ENCODE assay signal across 21 cellular contexts in the genomic region with DNA sequence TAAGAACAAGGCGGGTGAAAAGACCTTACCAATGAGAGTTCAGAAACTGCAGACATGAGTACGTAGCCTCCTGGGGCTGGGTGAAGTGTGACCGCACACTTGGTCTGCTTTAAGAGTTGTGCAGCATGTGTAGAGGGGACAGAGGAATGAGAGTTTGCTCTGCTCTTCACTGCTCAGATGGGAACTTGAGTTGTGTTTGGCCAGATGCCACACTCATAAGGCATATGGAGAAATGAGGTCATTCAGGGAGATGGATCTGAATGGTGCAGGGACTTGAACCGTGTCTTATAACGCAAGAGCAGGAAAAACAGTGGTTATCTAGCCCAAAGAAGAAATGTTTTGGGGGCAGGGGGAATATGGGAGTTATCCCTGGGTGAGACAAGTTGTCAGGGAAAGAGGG.
DNase-seq lines count a peak whose midpoint lies in the region; TF ChIP-seq lines count a peak whose summit lies in the region.
"Had no signal": no experiment of that assay in that cellular context is flagged by ENCODE, and none has a peak within 500 bp of the region (broad histone marks: within the 10 kb centered on the region; RNA-seq: fewer than 3 reads in every experiment).

No MANE protein-coding gene starts in this region.

- H3K36me3 ChIP-seq in A673 (ENCODE audit: insufficient read depth, low read length, poor library complexity, severe bottlenecking) (no peaks in the 10 kb centered on the region), brain microvascular endothelial cell (replicated peaks) (no peaks in the 10 kb centered on the region), kidney epithelial cell (ENCODE audit: control insufficient read depth, insufficient read depth, low read length) (no peaks in the 10 kb centered on the region)
- H3K36me3 ChIP-seq: MG63, uterus had no signal

- no peaks in the 10 kb centered on the region for H3K9me3 ChIP-seq in A673 (ENCODE audit: low read depth, low read length, poor library complexity, severe bottlenecking)
- H3K9me3 ChIP-seq: MG63, uterus had no signal

- H3K27ac ChIP-seq in A673 (ENCODE audit: low read depth, low read length, poor library complexity, severe bottlenecking) (no peak overlapping the region), brain microvascular endothelial cell (peak overlapping the region; percentile 57)
- H3K27ac ChIP-seq: HL-60, uterus had no signal

- H3K27me3 ChIP-seq in A673 (replicated peaks; ENCODE audit: insufficient read depth, low read depth, low read length, poor library complexity), result no peaks in the 10 kb centered on the region
- H3K27me3 ChIP-seq in brain microvascular endothelial cell (replicated peaks), result no peaks in the 10 kb centered on the region
- no peaks in the 10 kb centered on the region for H3K27me3 ChIP-seq in kidney epithelial cell (ENCODE audit: control insufficient read depth, insufficient read depth, low read length)
- H3K27me3 ChIP-seq: MG63, uterus had no signal

- intact Hi-C loops in A673 (cut with micrococcal nuclease; ENCODE audit: unreplicated experiment), result no loop called here

- BruUV-seq in A673 (replicated peaks; lab: Mats Ljungman, UMichigan), result no TSS peak

- H3K4me1 ChIP-seq in A673 (ENCODE audit: insufficient read depth, low read length, poor library complexity, severe bottlenecking), result peaks cover 13% of the 10 kb centered on the region
- H3K4me1 ChIP-seq: uterus had no signal

- CTCF ChIA-PET in A673 (lab: Charles Lee), result no interaction called here

- in situ Hi-C loops in brain microvascular endothelial cell (cut with HindIII; ENCODE audit: low pct_ligation_motif_present, low sequenced_read_pairs), result no loop called here

- peak; percentile 47 for DNase-seq in A673 (ENCODE audit: low spot score)
- DNase-seq in Daoy (ENCODE audit: low read depth), result peak; percentile 32
- DNase-seq in brain microvascular endothelial cell, result peak; percentile 88
- peak; percentile 23 for DNase-seq in kidney epithelial cell (ENCODE audit: low read depth)
- no peak for DNase-seq in NCI-H1048 (lab: John Stamatoyannopoulos, UW)
- no peak for DNase-seq in central memory CD4-positive, alpha-beta T cell
- no peak for DNase-seq in foreskin melanocyte
- DNase-seq in DMS153 (lab: John Stamatoyannopoulos, UW), result no peak
- DNase-seq: activated CD4-positive, alpha-beta T cell treated with anti-CD3 and anti-CD28 coated beads for 4 hours; activated gamma-delta T cell treated with Interleukin-2 at 50 U/mL for 16 hours; anterior cingulate cortex; CD4-positive, alpha-beta memory T cell; foreskin fibroblast; left colon; MG63; NCI-H1694; NCI-H446; posterior cingulate gyrus; RPMI8226; uterus had no signal

- TF ChIP-seq CTCF in A673 (conservative IDR thresholded peaks at IDR 0.05; ENCODE audit: low read depth, low read length) (no peak), brain microvascular endothelial cell (IDR thresholded peaks at IDR 0.05; ENCODE audit: low read depth, low read length, missing control alignments) (no peak), kidney epithelial cell (IDR thresholded peaks at IDR 0.05; ENCODE audit: insufficient read depth, low read length, poor library complexity, severe bottlenecking) (no peak)

- POLR2A ChIA-PET in A673 (lab: Charles Lee; ENCODE audit: low non-redundant PET), result no interaction called here

- H3K4me3 ChIP-seq in A673 (ENCODE audit: low read depth, low read length, poor library complexity, severe bottlenecking) (no peak overlapping the region), brain microvascular endothelial cell (ENCODE audit: low read depth, low read length) (no peak overlapping the region), kidney epithelial cell (ENCODE audit: low read depth, low read length) (no peak overlapping the region)
- H3K4me3 ChIP-seq: MG63, uterus had no signal

Comparison
In these comparisons a context has a peak if more than half of its experiments do, and no peak if none do; other contexts are left out.
1. DNase-seq: peak in A673 (single experiment), Daoy (single experiment), brain microvascular endothelial cell (single experiment) and kidney epithelial cell (single experiment); none in NCI-H1048 (single experiment), central memory CD4-positive, alpha-beta T cell (single experiment), foreskin melanocyte (single experiment) and DMS153 (single experiment).